Comparison of ENCODE assay signal across 18 cellular contexts in genomic region chr17:66126231-66126630, GRCh38.
DNase-seq lines count a peak whose midpoint lies in the region; ATAC-seq, FAIRE-seq and TF ChIP-seq lines count a peak whose summit lies in the region.
"Had no signal": no experiment of that assay in that cellular context is flagged by ENCODE, and none has a peak within 500 bp of the region (broad histone marks: within the 10 kb centered on the region; RNA-seq: fewer than 3 reads in every experiment).

No MANE protein-coding gene starts in this region.

- H3K9ac ChIP-seq in adipocyte (ENCODE audit: low read length) = no peak overlapping the region
- H3K9ac ChIP-seq: BLaER1 had no signal

- intact Hi-C loops in PC-9 (cut with micrococcal nuclease; ENCODE audit: unreplicated experiment) = no loop called here

- H3K4me3 ChIP-seq in adipocyte (ENCODE audit: low read length) (no peak overlapping the region), epithelial cell of proximal tubule (ENCODE audit: low read depth, low read length) (no peak overlapping the region), PC-9 (no peak overlapping the region)
- H3K4me3 ChIP-seq: BLaER1, Peyer's patch had no signal

- H3K79me2 ChIP-seq in PC-9 (ENCODE audit: low read depth) = no peaks in the 10 kb centered on the region

- no peak for TF ChIP-seq CTCF in epithelial cell of proximal tubule (conservative IDR thresholded peaks at IDR 0.05; ENCODE audit: low read depth, low read length)
- TF ChIP-seq CTCF in PC-9 (conservative IDR thresholded peaks at IDR 0.05) = no peak

- BruUV-seq in PC-9 (replicated peaks; lab: Mats Ljungman, UMichigan) = no TSS peak

- no peak overlapping the region for H2AFZ ChIP-seq in PC-9

- peaks cover 15% of the 10 kb centered on the region for H3K4me1 ChIP-seq in adipocyte (ENCODE audit: control insufficient read depth, insufficient read depth, low read length)
- H3K4me1 ChIP-seq in PC-9 (replicated peaks; ENCODE audit: insufficient read depth) = no peaks in the 10 kb centered on the region
- H3K4me1 ChIP-seq: BLaER1, Peyer's patch had no signal

- no peaks in the 10 kb centered on the region for H4K20me1 ChIP-seq in PC-9 (ENCODE audit: insufficient read depth)
- H4K20me1 ChIP-seq: BLaER1 had no signal

- H3F3A ChIP-seq in PC-9 (ENCODE audit: insufficient read depth, low read depth) = no peaks in the 10 kb centered on the region; the same call in 1 of the 2 replicates

- no peaks in the 10 kb centered on the region for H3K9me3 ChIP-seq in adipocyte (ENCODE audit: control insufficient read depth, low read length)
- H3K9me3 ChIP-seq in PC-9 (ENCODE audit: insufficient read depth, low read depth) = no peaks in the 10 kb centered on the region
- H3K9me3 ChIP-seq: Peyer's patch had no signal

- H3K36me3 ChIP-seq in adipocyte (ENCODE audit: control insufficient read depth, insufficient read depth, low read length, severe bottlenecking) (no peaks in the 10 kb centered on the region), PC-9 (ENCODE audit: low read depth) (no peaks in the 10 kb centered on the region)
- H3K36me3 ChIP-seq: Peyer's patch had no signal

- DNase-seq in adipocyte (ENCODE audit: low read depth) = peak; percentile 17
- DNase-seq in epithelial cell of proximal tubule (ENCODE audit: low read depth) = peak; percentile 12
- peak; percentile 50 for DNase-seq in iris pigment epithelial cell (ENCODE audit: low read depth)
- no peak for DNase-seq in DMS53 (lab: John Stamatoyannopoulos, UW)
- DNase-seq in CD1c-positive myeloid dendritic cell (ENCODE audit: extremely low spot score) = no peak
- no peak for DNase-seq in PC-9
- DNase-seq: KBM-7, NCI-H1436 treated with DMSO at 0.1 percent for 48 hours, NCI-H2029 treated with DMSO at 0.1 percent for 48 hours, NCI-H2171 treated with DMSO at 0.1 percent for 48 hours, NCI-H774, Peyer's patch had no signal

- no peak for ATAC-seq in HG03342 (IDR thresholded peaks at IDR 0.05; ENCODE audit: unreplicated experiment)
- ATAC-seq: Right ventricle myocardium inferior had no signal

- H3K27me3 ChIP-seq in adipocyte (replicated peaks; ENCODE audit: control insufficient read depth, insufficient read depth, low read length) = no peaks in the 10 kb centered on the region
- H3K27me3 ChIP-seq in PC-9 (ENCODE audit: insufficient read depth, low read depth) = no peaks in the 10 kb centered on the region
- H3K27me3 ChIP-seq: BLaER1, Peyer's patch had no signal

- H3K27ac ChIP-seq in PC-9 = no peak overlapping the region
- H3K27ac ChIP-seq: 22Rv1, BLaER1, Peyer's patch had no signal

- FAIRE-seq in A204.1 (lab: Jason Lieb, UNC) = peak; percentile 68
- FAIRE-seq: H1 had no signal

- CTCF ChIA-PET in PC-9 (lab: Charles Lee) = no interaction called here

- no peak overlapping the region for H3K4me2 ChIP-seq in PC-9
- H3K4me2 ChIP-seq: BLaER1 had no signal

- H3K9me2 ChIP-seq in PC-9 (ENCODE audit: insufficient read depth) = no peaks in the 10 kb centered on the region

- POLR2A ChIA-PET in PC-9 (lab: Charles Lee; ENCODE audit: unreplicated experiment) = interaction anchor here (0.7 kb wide), 1 partner anchor 773 kb away, joined by 8 read pairs; no protein-coding TSS in a partner anchor

Comparison
In these comparisons a context has a peak if more than half of its experiments do, and no peak if none do; other contexts are left out.
1. DNase-seq: peak in adipocyte (single experiment), epithelial cell of proximal tubule (single experiment) and iris pigment epithelial cell (single experiment); none in DMS53 (single experiment), CD1c-positive myeloid dendritic cell (single experiment) and PC-9 (0 of 2).